ENCODE assay signal across 31 cellular contexts in genomic region chr17:17963694-17964436, GRCh38. TPM values are rescaled to one million over a fixed set of nuclear protein-coding genes. Genes with fewer than 3 reads are reported as not detected.
DNase-seq lines count a peak whose midpoint lies in the region; ATAC-seq, FAIRE-seq and TF ChIP-seq lines count a peak whose summit lies in the region.
"Had no signal": no experiment of that assay in that cellular context is flagged by ENCODE, and none has a peak within 500 bp of the region (broad histone marks: within the 10 kb centered on the region; RNA-seq: fewer than 3 reads in every experiment).

No MANE protein-coding gene starts in this region.

- peaks cover 8% of the 10 kb centered on the region for H3K79me1 ChIP-seq in trophoblast cell (ENCODE audit: low read length)

- H2AFZ ChIP-seq in K562 (ENCODE audit: low read depth, low read length) (no peak overlapping the region), trophoblast cell (ENCODE audit: insufficient read depth, low read length, poor library complexity) (no peak overlapping the region)

- no peaks in the 10 kb centered on the region; the same call in 1 of the 2 replicates for H4K20me1 ChIP-seq in K562 (replicated peaks; ENCODE audit: control insufficient read depth, insufficient read depth, low read length)

- peaks cover 24% of the 10 kb centered on the region for H3K4me1 ChIP-seq in CD4-positive, CD25-positive, alpha-beta regulatory T cell (ENCODE audit: control insufficient read depth, insufficient read depth, low read length, poor library complexity, severe bottlenecking)
- H3K4me1 ChIP-seq in K562 (replicated peaks in 1 of 2; ENCODE audit: control insufficient read depth in 2 of 2, insufficient read depth in 2 of 2, low read length in 2 of 2), result peaks cover 0 to 2% of the 10 kb centered on the region in 2 experiments; a peak in 1 of 5 replicates
- H3K4me1 ChIP-seq in trophoblast cell (ENCODE audit: control insufficient read depth in 1 of 2, insufficient read depth in 2 of 2, low read length in 2 of 2), result peaks cover 11 to 22% of the 10 kb centered on the region in 2 experiments

- no peak for FAIRE-seq in K562 (lab: Jason Lieb, UNC)
- FAIRE-seq: astrocyte, D721Med had no signal

- H3K4me3 ChIP-seq in CD4-positive, CD25-positive, alpha-beta regulatory T cell (ENCODE audit: low read depth, low read length), result no peak overlapping the region
- H3K4me3 ChIP-seq in K562 (no peak overlapping the region), trophoblast cell (ENCODE audit: low read depth, low read length) (no peak overlapping the region)
- H3K4me3 ChIP-seq: cardiac muscle cell, coronary artery, Peyer's patch, right lobe of liver, tibial artery had no signal

- no peak overlapping the region for H4K8ac ChIP-seq in trophoblast cell (ENCODE audit: low read depth, low read length)

- H3K4me2 ChIP-seq in K562 (ENCODE audit: insufficient read depth, low read length), result no peak overlapping the region
- no peak overlapping the region for H3K4me2 ChIP-seq in trophoblast cell (ENCODE audit: low read length)

- no peaks in the 10 kb centered on the region for H3K27me3 Mint-ChIP-seq in CD4-positive, CD25-positive, alpha-beta regulatory T cell
- H3K27me3 Mint-ChIP-seq in HFFc6 (ENCODE audit: insufficient read depth), result no peaks in the 10 kb centered on the region
- H3K27me3 Mint-ChIP-seq: activated CD4-positive, alpha-beta T cell treated with anti-CD3 and anti-CD28 coated beads for 36 hours; activated CD8-positive, alpha-beta T cell treated with anti-CD3 and anti-CD28 coated beads for 36 hours; effector memory CD8-positive, alpha-beta T cell; stimulated activated naive CD8-positive, alpha-beta T cell treated with anti-CD3 and anti-CD28 coated beads, Interleukin-15, amount 100 ng/mL, for 72 hours had no signal

- H3K4me3 Mint-ChIP-seq in CD4-positive, CD25-positive, alpha-beta regulatory T cell, result peak overlapping the region in 2 of 4 donors; percentile 0 to 40
- no peak overlapping the region for H3K4me3 Mint-ChIP-seq in HFFc6
- H3K4me3 Mint-ChIP-seq: activated CD4-positive, alpha-beta T cell treated with anti-CD3 and anti-CD28 coated beads for 36 hours; activated CD8-positive, alpha-beta T cell treated with anti-CD3 and anti-CD28 coated beads for 36 hours; effector memory CD8-positive, alpha-beta T cell; stimulated activated naive CD8-positive, alpha-beta T cell treated with anti-CD3 and anti-CD28 coated beads, Interleukin-15, amount 100 ng/mL, for 72 hours; T-helper 2 cell treated with Interferon-gamma antibody and Interleukin-4, amounts not matched to agents 5 μg/mL and 100 μg/mL, for 36 hours had no signal

- no TSS peak for BruUV-seq in K562 (replicated peaks; lab: Mats Ljungman, UMichigan)

- H3K79me2 ChIP-seq in K562 (ENCODE audit: control insufficient read depth, insufficient read depth, low read length), result no peaks in the 10 kb centered on the region
- H3K79me2 ChIP-seq in trophoblast cell (ENCODE audit: control insufficient read depth, insufficient read depth, low read length, poor library complexity), result peaks cover 6% of the 10 kb centered on the region

- no peak for TF ChIP-seq RAD21 in K562 (CRISPR knock-in tag; conservative IDR thresholded peaks at IDR 0.05 in 1 of 2, IDR thresholded peaks at IDR 0.05 in 1 of 2)

- POLR2A ChIA-PET in K562 (lab: Yijun Ruan, JAX), result no interaction called here

- WGBS in K562 (ENCODE audit: insufficient coverage, low coverage, missing lambda C conversion rate), result 29% methylated on average over 7 of the region's 7 CpGs
- no CpG with 5 or more reads among the region's 7 CpGs for WGBS in trophoblast cell (ENCODE audit: extremely low coverage, insufficient coverage, insufficient read length)

- in situ Hi-C loops in K562 (cut with MboI), result no loop called here

- no peak overlapping the region for H4K91ac ChIP-seq in trophoblast cell (ENCODE audit: low read depth, low read length)

- no peak overlapping the region for H2BK5ac ChIP-seq in trophoblast cell (ENCODE audit: low read depth, low read length, poor library complexity)

- H3K9me3 Mint-ChIP-seq in CD4-positive, CD25-positive, alpha-beta regulatory T cell, result no peaks in the 10 kb centered on the region
- H3K9me3 Mint-ChIP-seq in HFFc6, result no peaks in the 10 kb centered on the region
- H3K9me3 Mint-ChIP-seq: activated CD8-positive, alpha-beta T cell treated with anti-CD3 and anti-CD28 coated beads for 36 hours; activated naive CD4-positive, alpha-beta T cell treated with anti-CD3 and anti-CD28 coated beads, Interleukin-2, amount 50 U/mL, for 72 hours; effector memory CD8-positive, alpha-beta T cell; stimulated activated naive CD8-positive, alpha-beta T cell treated with anti-CD3 and anti-CD28 coated beads, Interleukin-15, amount 100 ng/mL, for 72 hours; T-helper 2 cell treated with Interferon-gamma antibody and Interleukin-4, amounts not matched to agents 5 μg/mL and 100 μg/mL, for 36 hours had no signal

- H3K18ac ChIP-seq in trophoblast cell (ENCODE audit: low read length), result no peak overlapping the region

- TF ChIP-seq POLR2A in K562 (conservative IDR thresholded peaks at IDR 0.05), result no peak

- no peak overlapping the region for H3K23ac ChIP-seq in trophoblast cell (ENCODE audit: low read length)

- H3K4ac ChIP-seq in trophoblast cell (ENCODE audit: low read depth, low read length), result peak overlapping the region; percentile 60

- H3K36me3 ChIP-seq in CD4-positive, CD25-positive, alpha-beta regulatory T cell (ENCODE audit: control insufficient read depth, insufficient read depth, low read length), result no peaks in the 10 kb centered on the region
- H3K36me3 ChIP-seq in K562 (ENCODE audit: control insufficient read depth, insufficient read depth, low read length), result no peaks in the 10 kb centered on the region
- peaks cover 0 to 3% of the 10 kb centered on the region in 2 experiments for H3K36me3 ChIP-seq in trophoblast cell (ENCODE audit: control insufficient read depth in 1 of 2, insufficient read depth in 2 of 2, low read length in 2 of 2)
- H3K36me3 ChIP-seq: cardiac muscle cell, neutrophil, Peyer's patch, right lobe of liver, tibial artery had no signal

- peak overlapping the region in 2 of 3 donors; percentile 9 to 49 for H3K27ac Mint-ChIP-seq in CD4-positive, CD25-positive, alpha-beta regulatory T cell
- H3K27ac Mint-ChIP-seq in HFFc6, result peak overlapping the region; percentile 7; the same call in 1 of the 2 replicates
- H3K27ac Mint-ChIP-seq: activated CD4-positive, alpha-beta T cell treated with anti-CD3 and anti-CD28 coated beads for 36 hours; activated CD8-positive, alpha-beta T cell treated with anti-CD3 and anti-CD28 coated beads for 36 hours; activated naive CD4-positive, alpha-beta T cell treated with anti-CD3 and anti-CD28 coated beads, Interleukin-2, amount 50 U/mL, for 72 hours; effector memory CD8-positive, alpha-beta T cell; stimulated activated naive CD8-positive, alpha-beta T cell treated with anti-CD3 and anti-CD28 coated beads, Interleukin-15, amount 100 ng/mL, for 72 hours; T-helper 2 cell treated with Interferon-gamma antibody and Interleukin-4, amounts not matched to agents 5 μg/mL and 100 μg/mL, for 36 hours had no signal

- no peak overlapping the region for H3K27ac ChIP-seq in CD4-positive, CD25-positive, alpha-beta regulatory T cell (ENCODE audit: insufficient read depth, low read length, poor library complexity, severe bottlenecking)
- H3K27ac ChIP-seq in K562 (ENCODE audit: extremely low read depth, low read depth, low read length) (no peak overlapping the region), trophoblast cell (ENCODE audit: low read depth, low read length) (no peak overlapping the region)
- H3K27ac ChIP-seq: cardiac muscle cell, coronary artery, neutrophil, Peyer's patch, right lobe of liver, tibial artery had no signal

- CTCF ChIA-PET in K562 (lab: Yijun Ruan, JAX; ENCODE audit: low intra/inter-chr PET ratio), result no interaction called here

- no peak for TF ChIP-seq CTCF in HFFc6 (IDR thresholded peaks at IDR 0.05)
- TF ChIP-seq CTCF in K562 (IDR thresholded peaks at IDR 0.05 in 2 of 3, conservative IDR thresholded peaks at IDR 0.05 in 1 of 3; ENCODE audit: insufficient read depth in 2 of 3, low read depth in 1 of 3, low read length in 3 of 3), result no peak

- no peaks in the 10 kb centered on the region for H3K27me3 ChIP-seq in CD4-positive, CD25-positive, alpha-beta regulatory T cell (ENCODE audit: control insufficient read depth, insufficient read depth, low read length)
- H3K27me3 ChIP-seq in K562 (ENCODE audit: control insufficient read depth in 2 of 2, insufficient read depth in 2 of 2, low read length in 2 of 2), result no peaks in the 10 kb centered on the region
- no peaks in the 10 kb centered on the region for H3K27me3 ChIP-seq in trophoblast cell (ENCODE audit: insufficient read depth, low read length)
- H3K27me3 ChIP-seq: cardiac muscle cell, neutrophil, Peyer's patch, right lobe of liver, tibial artery had no signal

- no peaks in the 10 kb centered on the region for H3K9me1 ChIP-seq in K562 (ENCODE audit: control insufficient read depth, insufficient read depth, low read length)

- no peak overlapping the region for H4K12ac ChIP-seq in trophoblast cell (ENCODE audit: low read depth, low read length)

- no peaks in the 10 kb centered on the region for H3K9me3 ChIP-seq in CD4-positive, CD25-positive, alpha-beta regulatory T cell (ENCODE audit: control insufficient read depth in 2 of 2, low read length in 2 of 2)
- H3K9me3 ChIP-seq in K562 (replicated peaks; ENCODE audit: control insufficient read depth, insufficient read depth, low read depth, low read length), result no peaks in the 10 kb centered on the region
- H3K9me3 ChIP-seq in trophoblast cell (ENCODE audit: insufficient read depth, low read depth, low read length), result no peaks in the 10 kb centered on the region
- H3K9me3 ChIP-seq: neutrophil, Peyer's patch, right lobe of liver, tibial artery had no signal

- peaks cover 17% of the 10 kb centered on the region for H3K36me3 Mint-ChIP-seq in CD4-positive, CD25-positive, alpha-beta regulatory T cell
- H3K36me3 Mint-ChIP-seq in HFFc6 (ENCODE audit: low read depth), result no peaks in the 10 kb centered on the region; the same call in 1 of the 2 replicates

- H3K9ac ChIP-seq in K562 (ENCODE audit: insufficient read depth in 1 of 2, low read depth in 2 of 2, low read length in 2 of 2), result no peak overlapping the region
- H3K9ac ChIP-seq in trophoblast cell (ENCODE audit: low read length), result no peak overlapping the region

- H2BK12ac ChIP-seq in trophoblast cell (ENCODE audit: low read length), result no peak overlapping the region

- no peak for TF ChIP-seq EP300 in K562 (IDR thresholded peaks at IDR 0.05; ENCODE audit: low read length)

- ATAC-seq in CD4-positive, CD25-positive, alpha-beta regulatory T cell (ENCODE audit: low read depth in 2 of 2), result no peak
- no peak for ATAC-seq in K562
- no peak for ATAC-seq in left lobe of liver
- ATAC-seq: activated CD4-positive, alpha-beta T cell treated with anti-CD3 and anti-CD28 coated beads for 36 hours; activated CD8-positive, alpha-beta T cell treated with anti-CD3 and anti-CD28 coated beads for 36 hours; activated naive CD4-positive, alpha-beta T cell treated with anti-CD3 and anti-CD28 coated beads, Interleukin-2, amount 50 U/mL, for 72 hours; effector memory CD8-positive, alpha-beta T cell; HCT116; right lobe of liver; stimulated activated naive CD8-positive, alpha-beta T cell treated with anti-CD3 and anti-CD28 coated beads, Interleukin-15, amount 100 ng/mL, for 72 hours had no signal

- H2AK5ac ChIP-seq in trophoblast cell (ENCODE audit: low read length), result peak overlapping the region; percentile 90

- peak overlapping the region; percentile 53 for H2BK120ac ChIP-seq in trophoblast cell (ENCODE audit: insufficient read depth, low read length, poor library complexity)

- no peak overlapping the region for H3K14ac ChIP-seq in trophoblast cell (ENCODE audit: low read length)

- intact Hi-C loops in K562 (cut with micrococcal nuclease), result no loop called here

- peaks cover 26 to 81% (median 61%) of the 10 kb centered on the region in 4 donors for H3K4me1 Mint-ChIP-seq in CD4-positive, CD25-positive, alpha-beta regulatory T cell
- H3K4me1 Mint-ChIP-seq in HFFc6 (ENCODE audit: low read depth), result peaks cover 69% of the 10 kb centered on the region

- no peak for DNase-seq in CD4-positive, CD25-positive, alpha-beta regulatory T cell
- DNase-seq in HFFc6 (no peak), K562 (ENCODE audit: extremely low read depth in 1 of 4, low spot score in 3 of 4) (no peak), trophoblast cell (peak in 1 of 2 donors; percentile 52), NCI-H2227 (lab: John Stamatoyannopoulos, UW; ENCODE audit: unreplicated experiment) (no peak), left lobe of liver (ENCODE audit: low spot score) (no peak), NAMALWA (ENCODE audit: low spot score) (no peak)
- DNase-seq: activated CD4-positive, alpha-beta T cell treated with anti-CD3 and anti-CD28 coated beads for 36 hours; activated CD8-positive, alpha-beta T cell treated with anti-CD3 and anti-CD28 coated beads for 36 hours; activated effector memory CD4-positive, alpha-beta T cell treated with Interleukin-2 at 50 U/mL for 16 hours; C1 segment of cervical spinal cord; effector memory CD8-positive, alpha-beta T cell; glutamatergic neuron; left ventricle myocardium superior; mesendoderm; NCI-H1105 treated with DMSO at 0.1 percent for 48 hours; NCI-H187 treated with DMSO at 0.1 percent for 48 hours; NCI-H526 treated with DMSO at 0.1 percent for 48 hours; Peyer's patch; right lobe of liver; SIG-M5; stimulated activated naive CD8-positive, alpha-beta T cell treated with anti-CD3 and anti-CD28 coated beads, Interleukin-15, amount 100 ng/mL, for 72 hours; tibial artery had no signal

RNA-seq across cellular contexts. Expression of gene TOM1L2, which starts 8.3 kb away (rescaled TPM):
- total RNA-seq in CD4-positive, CD25-positive, alpha-beta regulatory T cell, result 50.8 TPM
- 1 to 10 TPM; 4.0 to 8.3 (median 6.1) TPM for polyA plus RNA-seq in CD4-positive, CD25-positive, alpha-beta regulatory T cell
- total RNA-seq in HFFc6 (2021; fragmentation: NEBNext Ultra II Directional; extraction: Animal tissue kit (Norgen Biotek cat#: 25700)), result 100 to 1,000 TPM in 4 of 6 experiments, 10 to 100 TPM in 2; 92.1 to 144 (median 101) TPM
- 26.4 and 33.5 TPM in 2 replicates for total RNA-seq in K562 (2011; cell fraction: chromatin; rRNA removed; ENCODE audit: low replicate concordance)
- total RNA-seq in K562 (2011; cell fraction: nucleolus; rRNA removed), result 13.0 and 15.5 TPM in 2 replicates
- 17.5 and 22.1 TPM in 2 replicates for total RNA-seq in K562 (2011; cell fraction: nucleoplasm; rRNA removed)
- total RNA-seq in K562 (2014; rRNA removed), result 2.0 and 3.1 TPM in 2 replicates
- total RNA-seq in K562 (2014; rRNA removed; fragmentation: Illumina TruSeq; extraction: Trizol), result 1.8 and 2.5 TPM in 2 replicates
- total RNA-seq in K562 (2015; rRNA removed; fragmentation: Illumina TruSeq; extraction: Trizol), result 2.5 and 3.2 TPM in 2 replicates
- total RNA-seq in K562 (2021), result 4.8 and 6.0 TPM in 2 replicates
- 3.7 and 5.7 TPM in 2 replicates for polyA plus RNA-seq in K562 (2011; rRNA removed)
- polyA plus RNA-seq in K562 (2011; cell fraction: cytosol; rRNA removed), result 3.4 and 4.4 TPM in 2 replicates
- 9.0 and 14.2 TPM in 2 replicates for polyA plus RNA-seq in K562 (2011; cell fraction: nucleus; rRNA removed)
- 4.5 and 5.8 TPM in 2 replicates for polyA plus RNA-seq in K562 (2012)
- polyA plus RNA-seq in K562 (2014; fragmentation: Illumina TruSeq; extraction: Trizol), result 3.8 and 4.4 TPM in 2 replicates
- under 1 TPM; 0.07 to 0.42 TPM for polyA plus RNA-seq in K562 (2014; fragmentation: Nextera tagmentation; extraction: Ambion mirVana)
- 2.3 and 4.4 TPM in 2 replicates for polyA plus RNA-seq in K562 (2014; rRNA removed)
- 6.1 and 6.7 TPM in 2 replicates for polyA minus RNA-seq in K562 (2011; rRNA and poly(A)+ RNA removed)
- 2.1 and 6.0 TPM in 2 replicates for polyA minus RNA-seq in K562 (2011; cell fraction: cytosol; rRNA and poly(A)+ RNA removed)
- polyA minus RNA-seq in K562 (2011; cell fraction: nucleus; rRNA and poly(A)+ RNA removed), result 6.7 and 7.8 TPM in 2 replicates
- 76.2 and 80.2 TPM in 2 replicates for polyA plus RNA-seq in trophoblast cell (2013)
- 17.6 TPM for total RNA-seq in left lobe of liver

RNA-seq across cellular contexts. Expression of gene DRC3, which starts 8.8 kb away (rescaled TPM):
- total RNA-seq in CD4-positive, CD25-positive, alpha-beta regulatory T cell, result not detected
- not detected for polyA plus RNA-seq in CD4-positive, CD25-positive, alpha-beta regulatory T cell
- total RNA-seq in HFFc6 (2021; fragmentation: NEBNext Ultra II Directional; extraction: Animal tissue kit (Norgen Biotek cat#: 25700)), result under 1 TPM; 0.37 to 0.73 (median 0.61) TPM
- 1.1 and 1.3 TPM in 2 replicates for total RNA-seq in K562 (2011; cell fraction: chromatin; rRNA removed; ENCODE audit: low replicate concordance)
- 0.83 and 1.1 TPM in 2 replicates for total RNA-seq in K562 (2011; cell fraction: nucleolus; rRNA removed)
- 0.88 and 1.8 TPM in 2 replicates for total RNA-seq in K562 (2011; cell fraction: nucleoplasm; rRNA removed)
- total RNA-seq in K562 (2014; rRNA removed) (0.65 TPM in 1 of 2 replicates, not detected in the other), K562 (2014; rRNA removed; fragmentation: Illumina TruSeq; extraction: Trizol) (0.54 TPM in 1 of 2 replicates, not detected in the other), K562 (2015; rRNA removed; fragmentation: Illumina TruSeq; extraction: Trizol) (0.23 TPM in 1 of 2 replicates, not detected in the other), K562 (2021) (0.13 TPM in 1 of 2 replicates, not detected in the other), left lobe of liver (1.3 TPM)
- polyA plus RNA-seq in K562 (2011; rRNA removed) (0.03 and 0.10 TPM in 2 replicates), K562 (2014; fragmentation: Illumina TruSeq; extraction: Trizol) (0.40 and 0.49 TPM in 2 replicates), K562 (2014; fragmentation: Nextera tagmentation; extraction: Ambion mirVana) (under 1 TPM; 0.13 to 0.46 TPM), K562 (2014; rRNA removed) (0.16 and 0.84 TPM in 2 replicates)
- polyA plus RNA-seq in K562 (2011; cell fraction: cytosol; rRNA removed), result 0.01 and 0.03 TPM in 2 replicates
- polyA plus RNA-seq in K562 (2011; cell fraction: nucleus; rRNA removed), result 0.24 and 0.85 TPM in 2 replicates
- polyA plus RNA-seq in K562 (2012), result 0.79 and 0.94 TPM in 2 replicates
- 0.15 and 0.21 TPM in 2 replicates for polyA minus RNA-seq in K562 (2011; rRNA and poly(A)+ RNA removed)
- polyA minus RNA-seq in K562 (2011; cell fraction: cytosol; rRNA and poly(A)+ RNA removed), result not detected in 2 replicates
- polyA minus RNA-seq in K562 (2011; cell fraction: nucleus; rRNA and poly(A)+ RNA removed), result 0.22 and 0.27 TPM in 2 replicates
- 0.39 and 0.47 TPM in 2 replicates for polyA plus RNA-seq in trophoblast cell (2013)
